25 cellular contexts compared by ENCODE assay signal in genomic region chr1:93007941-93008577, GRCh38. TPM values are rescaled to one million over a fixed set of nuclear protein-coding genes. Genes with fewer than 3 reads are reported as not detected.
DNase-seq lines count a peak whose midpoint lies in the region; TF ChIP-seq lines count a peak whose summit lies in the region.
"Had no signal": no experiment of that assay in that cellular context is flagged by ENCODE, and none has a peak within 500 bp of the region (broad histone marks: within the 10 kb centered on the region; RNA-seq: fewer than 3 reads in every experiment).

No MANE protein-coding gene starts in this region.

- WGBS in endodermal cell (ENCODE audit: insufficient coverage in 1 of 2, insufficient read length in 1 of 2), 2 experiments = 45 to 49% methylated on average over 5 to 6 of the region's 6 CpGs

- H2AFZ ChIP-seq in PC-9 (peak overlapping the region; percentile 40; the same call in 1 of the 2 replicates), MM.1S (ENCODE audit: low read length) (no peak overlapping the region)

- no peaks in the 10 kb centered on the region for H3K79me2 ChIP-seq in PC-9 (ENCODE audit: low read depth)
- H3K79me2 ChIP-seq in MM.1S (ENCODE audit: low read length) = no peaks in the 10 kb centered on the region

- H3K9me2 ChIP-seq in PC-9 (ENCODE audit: insufficient read depth) = no peaks in the 10 kb centered on the region
- H3K9me2 ChIP-seq in MM.1S (replicated peaks; ENCODE audit: insufficient read depth, low read length) = no peaks in the 10 kb centered on the region

- no TSS peak for BruUV-seq in PC-9 (replicated peaks; lab: Mats Ljungman, UMichigan)

- H3K36me3 Mint-ChIP-seq in endodermal cell (ENCODE audit: low read depth) = no peaks in the 10 kb centered on the region
- H3K36me3 Mint-ChIP-seq: CD4-positive, alpha-beta memory T cell had no signal

- H3K4me1 Mint-ChIP-seq in endodermal cell = peaks cover 8% of the 10 kb centered on the region

- H3K4me2 ChIP-seq in PC-9 (peak overlapping the region; percentile 39), MM.1S (ENCODE audit: low read depth, low read length) (no peak overlapping the region)

- CTCF ChIA-PET in PC-9 (lab: Charles Lee) = interaction anchor here (0.6 kb wide), 1 partner anchor 421 kb away, joined by 3 read pairs; no protein-coding TSS in a partner anchor

- H3K36me3 ChIP-seq in PC-9 (ENCODE audit: low read depth) (no peaks in the 10 kb centered on the region), endodermal cell (ENCODE audit: control insufficient read depth, insufficient read depth, low read length) (no peaks in the 10 kb centered on the region), MM.1S (replicated peaks; ENCODE audit: insufficient read depth, low read length) (no peaks in the 10 kb centered on the region), tibial artery (no peaks in the 10 kb centered on the region)
- H3K36me3 ChIP-seq: gastrocnemius medialis, lower lobe of right lung, Peyer's patch, vagina had no signal

- H4K20me1 ChIP-seq in PC-9 (ENCODE audit: insufficient read depth) = no peaks in the 10 kb centered on the region
- no peaks in the 10 kb centered on the region for H4K20me1 ChIP-seq in MM.1S (ENCODE audit: insufficient read depth, low read length)

- H3K9me3 ChIP-seq in PC-9 (ENCODE audit: insufficient read depth, low read depth) = no peaks in the 10 kb centered on the region
- no peaks in the 10 kb centered on the region for H3K9me3 ChIP-seq in endodermal cell (ENCODE audit: control insufficient read depth, low read length)
- H3K9me3 ChIP-seq in MM.1S (replicated peaks; ENCODE audit: insufficient read depth, low read length) = no peaks in the 10 kb centered on the region
- H3K9me3 ChIP-seq in tibial artery = no peaks in the 10 kb centered on the region
- H3K9me3 ChIP-seq: gastrocnemius medialis, lower lobe of right lung, Peyer's patch, vagina had no signal

- H3K4me3 Mint-ChIP-seq in endodermal cell = no peak overlapping the region
- H3K4me3 Mint-ChIP-seq: CD4-positive, alpha-beta memory T cell; T-helper 17 cell had no signal

- no peaks in the 10 kb centered on the region for H3K9me3 Mint-ChIP-seq in endodermal cell

- intact Hi-C loops in PC-9 (cut with micrococcal nuclease; ENCODE audit: unreplicated experiment) (no loop called here), tibial artery (cut with DNase I; ENCODE audit: low total_unique reads) (no loop called here)

- DNase-seq in GM12865 (ENCODE audit: low read depth) (peak; percentile 20), PC-9 (peak; percentile 30 to 96), endodermal cell (peak; percentile 62), renal cortical epithelial cell (ENCODE audit: low read depth) (peak; percentile 69), NCI-H2171 (lab: John Stamatoyannopoulos, UW) (no peak), MM.1S (no peak), tibial artery (no peak)
- DNase-seq: activated CD4-positive, alpha-beta T cell treated with anti-CD3 and anti-CD28 coated beads, Interleukin-2, amount 50 U/mL, for 4 hours; activated CD8-positive, alpha-beta memory T cell treated with anti-CD3 and anti-CD28 coated beads, Interleukin-2, amount 50 U/mL, for 48 hours; activated effector memory CD4-positive, alpha-beta T cell treated with Interleukin-2 at 50 U/mL for 16 hours; CD4-positive, alpha-beta memory T cell; dermis blood vessel endothelial cell; DMS153; gastrocnemius medialis; islet precursor cell; lower lobe of right lung; NCI-H1105 treated with DMSO at 0.1 percent for 48 hours; NCI-H2107; NCI-H524; NK-92 treated with Interleukin-12 subunit alpha and Interleukin-12 subunit beta, amount 100 ng/mL, for 24 hours; Peyer's patch; T-helper 17 cell had no signal

- H3K4me3 ChIP-seq in GM12865 (ENCODE audit: low read depth, low read length) (no peak overlapping the region), PC-9 (no peak overlapping the region), endodermal cell (ENCODE audit: low read length) (no peak overlapping the region), MM.1S (ENCODE audit: low read length) (no peak overlapping the region), tibial artery (no peak overlapping the region)
- H3K4me3 ChIP-seq: gastrocnemius medialis, GM12878, lower lobe of right lung, Peyer's patch, vagina had no signal

- no peaks in the 10 kb centered on the region for H3K27me3 Mint-ChIP-seq in endodermal cell (ENCODE audit: insufficient read depth)

- TF ChIP-seq CTCF in GM12865 (IDR thresholded peaks at IDR 0.05; ENCODE audit: insufficient read depth, low read depth, low read length, missing control alignments) (no peak), PC-9 (conservative IDR thresholded peaks at IDR 0.05) (no peak), endodermal cell (conservative IDR thresholded peaks at IDR 0.05) (no peak), MM.1S (IDR thresholded peaks at IDR 0.05; ENCODE audit: low read length) (no peak), tibial artery (IDR thresholded peaks at IDR 0.05) (no peak)

- H3F3A ChIP-seq in PC-9 (ENCODE audit: insufficient read depth, low read depth) (peaks cover 8% of the 10 kb centered on the region; the same call in 1 of the 2 replicates), MM.1S (ENCODE audit: insufficient read depth, low read length) (peaks cover 9% of the 10 kb centered on the region; the same call in 1 of the 2 replicates)

- POLR2A ChIA-PET in PC-9 (lab: Charles Lee; ENCODE audit: unreplicated experiment) = interaction anchor here (0.7 kb wide), 1 partner anchor 607 kb away, joined by 5 read pairs; no protein-coding TSS in a partner anchor

- H3K9ac ChIP-seq in endodermal cell (ENCODE audit: extremely low read depth, low read length, poor library complexity, severe bottlenecking) (no peak overlapping the region), MM.1S (ENCODE audit: low read length) (no peak overlapping the region)

- H3K27me3 ChIP-seq in PC-9 (ENCODE audit: insufficient read depth, low read depth) (no peaks in the 10 kb centered on the region), endodermal cell (ENCODE audit: control insufficient read depth, insufficient read depth, low read length, poor library complexity, severe bottlenecking) (no peaks in the 10 kb centered on the region), MM.1S (replicated peaks; ENCODE audit: insufficient read depth, low read length) (no peaks in the 10 kb centered on the region), tibial artery (no peaks in the 10 kb centered on the region)
- H3K27me3 ChIP-seq: gastrocnemius medialis, Peyer's patch, vagina had no signal

- H3K27ac Mint-ChIP-seq in endodermal cell = peak overlapping the region; percentile 67
- H3K27ac Mint-ChIP-seq: CD4-positive, alpha-beta memory T cell; progenitor cell of endocrine pancreas; T-helper 17 cell had no signal

- peaks cover 40% of the 10 kb centered on the region for H3K4me1 ChIP-seq in PC-9 (replicated peaks; ENCODE audit: insufficient read depth)
- H3K4me1 ChIP-seq in endodermal cell (ENCODE audit: control insufficient read depth, insufficient read depth, low read length) = no peaks in the 10 kb centered on the region
- H3K4me1 ChIP-seq in MM.1S (ENCODE audit: low read length) = peaks cover 9% of the 10 kb centered on the region
- H3K4me1 ChIP-seq in tibial artery = no peaks in the 10 kb centered on the region
- H3K4me1 ChIP-seq: lower lobe of right lung, Peyer's patch, vagina had no signal

- H3K27ac ChIP-seq in PC-9 = peak overlapping the region; percentile 45
- H3K27ac ChIP-seq in endodermal cell (ENCODE audit: low read depth, low read length) = no peak overlapping the region
- H3K27ac ChIP-seq in MM.1S (ENCODE audit: low read length) = no peak overlapping the region
- no peak overlapping the region for H3K27ac ChIP-seq in tibial artery
- H3K27ac ChIP-seq: gastrocnemius medialis, lower lobe of right lung, Peyer's patch, vagina had no signal

RNA-seq across cellular contexts. Expression of gene DIPK1A, which starts 46.8 kb away (rescaled TPM):
- 10.5 and 11.2 TPM in 2 replicates for total RNA-seq in PC-9 (2021)
- 1 to 10 TPM; 4.0 to 6.6 TPM for total RNA-seq in endodermal cell
- 5.1 TPM for polyA plus RNA-seq in endodermal cell (2013, experiment 1 of 2)
- 4.2 TPM for polyA plus RNA-seq in endodermal cell (2013, experiment 2 of 2)
- total RNA-seq in renal cortical epithelial cell = 5.7 and 7.1 TPM in 2 replicates

Comparison
In these comparisons a context has a peak if more than half of its experiments do, and no peak if none do; other contexts are left out.
1. DNase-seq: peak in GM12865 (single experiment), PC-9 (2 of 2), endodermal cell (single experiment) and renal cortical epithelial cell (single experiment); none in NCI-H2171 (single experiment), MM.1S (single experiment) and tibial artery (0 of 2).